1 cellular context compared by ENCODE assay signal in genomic region chr9:77224750-77225312, GRCh38.
TF ChIP-seq lines count a peak whose summit lies in the region.

No MANE protein-coding gene starts in this region.

TF ChIP-seq in K562, 482 proteins besides CTCF, POLR2A, EP300 and RAD21 (continued from another document):
- TF ChIP-seq ATF3 (IDR thresholded peaks at IDR 0.05) (peak; percentile 78), ATF3 (CRISPR knock-in tag; conservative IDR thresholded peaks at IDR 0.05) (no peak), MEIS2 (IDR thresholded peaks at IDR 0.05; ENCODE audit: partially characterized antibody) (peak; percentile 55), C11orf30 (IDR thresholded peaks at IDR 0.05; ENCODE audit: low read depth) (peak; percentile 83), SMARCA4 (IDR thresholded peaks at IDR 0.05) (peak; percentile 18; the same call in 1 of the 2 replicates), JUND (IDR thresholded peaks at IDR 0.05; ENCODE audit: borderline replicate concordance, low read depth, low read length) (peak; percentile 68), JUND (tag; IDR thresholded peaks at IDR 0.05; ENCODE audit: borderline replicate concordance, low read depth, low read length) (peak; percentile 43; the same call in 1 of the 3 replicates)
